In the genomic region with DNA sequence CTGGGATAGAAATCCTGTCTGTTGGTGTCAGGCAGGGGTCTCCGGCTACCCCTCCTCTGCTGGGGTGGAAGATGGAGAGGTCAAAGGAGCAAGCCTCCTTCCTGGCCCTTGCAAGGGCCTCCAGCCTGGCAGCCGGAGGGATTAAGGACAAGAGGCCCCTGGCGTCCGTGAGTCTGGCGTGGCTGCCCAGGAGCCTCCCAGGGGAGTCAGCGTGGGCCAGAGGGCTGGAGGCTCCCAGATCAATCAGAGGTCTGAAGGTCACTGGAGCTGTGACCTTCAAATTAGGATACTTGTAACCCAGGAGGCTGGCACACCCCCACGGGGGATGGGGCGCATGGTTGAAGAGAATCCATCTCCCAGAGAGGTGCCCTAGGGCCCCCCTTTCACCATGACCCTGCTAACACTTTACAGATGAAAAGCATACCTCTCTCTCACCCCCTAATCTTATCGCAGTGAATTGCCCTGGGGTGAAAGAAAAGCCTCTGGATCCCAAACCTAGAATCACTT, we compare ENCODE assay signal across 1 cellular context.
TF ChIP-seq lines count a peak whose summit lies in the region.

No MANE protein-coding gene starts in this region.

TF ChIP-seq in HepG2, 621 proteins besides CTCF, POLR2A, EP300 and RAD21 (continued from another document and continues in another):
- TF ChIP-seq, protein P1, sequence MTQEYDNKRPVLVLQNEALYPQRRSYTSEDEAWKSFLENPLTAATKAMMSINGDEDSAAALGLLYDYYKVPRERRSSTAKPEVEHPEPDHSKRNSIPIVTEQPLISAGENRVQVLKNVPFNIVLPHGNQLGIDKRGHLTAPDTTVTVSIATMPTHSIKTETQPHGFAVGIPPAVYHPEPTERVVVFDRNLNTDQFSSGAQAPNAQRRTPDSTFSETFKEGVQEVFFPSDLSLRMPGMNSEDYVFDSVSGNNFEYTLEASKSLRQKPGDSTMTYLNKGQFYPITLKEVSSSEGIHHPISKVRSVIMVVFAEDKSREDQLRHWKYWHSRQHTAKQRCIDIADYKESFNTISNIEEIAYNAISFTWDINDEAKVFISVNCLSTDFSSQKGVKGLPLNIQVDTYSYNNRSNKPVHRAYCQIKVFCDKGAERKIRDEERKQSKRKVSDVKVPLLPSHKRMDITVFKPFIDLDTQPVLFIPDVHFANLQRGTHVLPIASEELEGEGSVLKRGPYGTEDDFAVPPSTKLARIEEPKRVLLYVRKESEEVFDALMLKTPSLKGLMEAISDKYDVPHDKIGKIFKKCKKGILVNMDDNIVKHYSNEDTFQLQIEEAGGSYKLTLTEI (CRISPR knock-in tag; conservative IDR thresholded peaks at IDR 0.05): no peak
- TF ChIP-seq ERF (CRISPR knock-in tag; IDR thresholded peaks at IDR 0.05) (no peak), PITX1 (CRISPR knock-in tag; IDR thresholded peaks at IDR 0.05) (peak; percentile 96), RFX3 (CRISPR knock-in tag; IDR thresholded peaks at IDR 0.05) (no peak), MEF2D (CRISPR knock-in tag; IDR thresholded peaks at IDR 0.05) (no peak), HDAC2 (CRISPR knock-in tag; IDR thresholded peaks at IDR 0.05) (peak; percentile 80), MTF2 (CRISPR knock-in tag; IDR thresholded peaks at IDR 0.05; ENCODE audit: borderline replicate concordance) (no peak), ZNF224 (CRISPR knock-in tag; IDR thresholded peaks at IDR 0.05) (no peak), PRMT3 (CRISPR knock-in tag; IDR thresholded peaks at IDR 0.05; ENCODE audit: borderline replicate concordance, low read depth) (no peak), NR2C2 (CRISPR knock-in tag; IDR thresholded peaks at IDR 0.05; ENCODE audit: borderline replicate concordance) (0 out of 2 replicates have a peak, but pooled peaks have one; percentile 17), ZNF709 (CRISPR knock-in tag; IDR thresholded peaks at IDR 0.05) (no peak), MTA3 (CRISPR knock-in tag; IDR thresholded peaks at IDR 0.05) (no peak), ZNF451 (CRISPR knock-in tag; IDR thresholded peaks at IDR 0.05) (no peak), RBM39 (IDR thresholded peaks at IDR 0.05; ENCODE audit: low read depth, low read length, poor library complexity, severe bottlenecking) (no peak), TCF7L2 (IDR thresholded peaks at IDR 0.05; ENCODE audit: low read depth, low read length) (no peak), SIX1 (CRISPR knock-in tag; IDR thresholded peaks at IDR 0.05; ENCODE audit: borderline replicate concordance) (peak; percentile 25; the same call in 1 of the 2 replicates), NKX3-1 (CRISPR knock-in tag; IDR thresholded peaks at IDR 0.05) (no peak), NFRKB (IDR thresholded peaks at IDR 0.05) (no peak), MLLT10 (CRISPR knock-in tag; IDR thresholded peaks at IDR 0.05) (no peak), RARA (CRISPR knock-in tag; IDR thresholded peaks at IDR 0.05) (peak; percentile 64; the same call in 1 of the 2 replicates), ZNF138 (CRISPR knock-in tag; IDR thresholded peaks at IDR 0.05; ENCODE audit: low read depth) (no peak), RBFOX2 (IDR thresholded peaks at IDR 0.05; ENCODE audit: low read depth, low read length) (no peak), FOXP1 (IDR thresholded peaks at IDR 0.05) (no peak), FOXP1 (CRISPR knock-in tag; IDR thresholded peaks at IDR 0.05) (no peak), HNRNPUL1 (IDR thresholded peaks at IDR 0.05; ENCODE audit: low read depth, low read length) (no peak), ZBTB7B (CRISPR knock-in tag; IDR thresholded peaks at IDR 0.05) (peak; percentile 56; the same call in 1 of the 2 replicates), SRY (CRISPR knock-in tag; IDR thresholded peaks at IDR 0.05) (no peak), TBX2 (CRISPR knock-in tag; IDR thresholded peaks at IDR 0.05; ENCODE audit: borderline replicate concordance) (peak; percentile 81), ZFX (CRISPR knock-in tag; IDR thresholded peaks at IDR 0.05; ENCODE audit: low read depth) (peak; percentile 13; the same call in 1 of the 2 replicates), NCOA2 (CRISPR knock-in tag; IDR thresholded peaks at IDR 0.05) (peak; percentile 91), ZNF124 (CRISPR knock-in tag; IDR thresholded peaks at IDR 0.05) (no peak), CREM (IDR thresholded peaks at IDR 0.05) (peak; percentile 79; the same call in 1 of the 2 replicates), CREM (CRISPR knock-in tag; IDR thresholded peaks at IDR 0.05) (no peak)
- TF ChIP-seq, protein P2, sequence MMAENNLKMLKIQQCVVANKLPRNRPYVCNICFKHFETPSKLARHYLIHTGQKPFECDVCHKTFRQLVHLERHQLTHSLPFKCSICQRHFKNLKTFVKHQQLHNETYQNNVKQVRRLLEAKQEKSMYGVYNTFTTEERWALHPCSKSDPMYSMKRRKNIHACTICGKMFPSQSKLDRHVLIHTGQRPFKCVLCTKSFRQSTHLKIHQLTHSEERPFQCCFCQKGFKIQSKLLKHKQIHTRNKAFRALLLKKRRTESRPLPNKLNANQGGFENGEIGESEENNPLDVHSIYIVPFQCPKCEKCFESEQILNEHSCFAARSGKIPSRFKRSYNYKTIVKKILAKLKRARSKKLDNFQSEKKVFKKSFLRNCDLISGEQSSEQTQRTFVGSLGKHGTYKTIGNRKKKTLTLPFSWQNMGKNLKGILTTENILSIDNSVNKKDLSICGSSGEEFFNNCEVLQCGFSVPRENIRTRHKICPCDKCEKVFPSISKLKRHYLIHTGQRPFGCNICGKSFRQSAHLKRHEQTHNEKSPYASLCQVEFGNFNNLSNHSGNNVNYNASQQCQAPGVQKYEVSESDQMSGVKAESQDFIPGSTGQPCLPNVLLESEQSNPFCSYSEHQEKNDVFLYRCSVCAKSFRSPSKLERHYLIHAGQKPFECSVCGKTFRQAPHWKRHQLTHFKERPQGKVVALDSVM (CRISPR knock-in tag; IDR thresholded peaks at IDR 0.05): peak; percentile 82
- TF ChIP-seq, protein P3, sequence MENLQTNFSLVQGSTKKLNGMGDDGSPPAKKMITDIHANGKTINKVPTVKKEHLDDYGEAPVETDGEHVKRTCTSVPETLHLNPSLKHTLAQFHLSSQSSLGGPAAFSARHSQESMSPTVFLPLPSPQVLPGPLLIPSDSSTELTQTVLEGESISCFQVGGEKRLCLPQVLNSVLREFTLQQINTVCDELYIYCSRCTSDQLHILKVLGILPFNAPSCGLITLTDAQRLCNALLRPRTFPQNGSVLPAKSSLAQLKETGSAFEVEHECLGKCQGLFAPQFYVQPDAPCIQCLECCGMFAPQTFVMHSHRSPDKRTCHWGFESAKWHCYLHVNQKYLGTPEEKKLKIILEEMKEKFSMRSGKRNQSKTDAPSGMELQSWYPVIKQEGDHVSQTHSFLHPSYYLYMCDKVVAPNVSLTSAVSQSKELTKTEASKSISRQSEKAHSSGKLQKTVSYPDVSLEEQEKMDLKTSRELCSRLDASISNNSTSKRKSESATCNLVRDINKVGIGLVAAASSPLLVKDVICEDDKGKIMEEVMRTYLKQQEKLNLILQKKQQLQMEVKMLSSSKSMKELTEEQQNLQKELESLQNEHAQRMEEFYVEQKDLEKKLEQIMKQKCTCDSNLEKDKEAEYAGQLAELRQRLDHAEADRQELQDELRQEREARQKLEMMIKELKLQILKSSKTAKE (CRISPR knock-in tag; IDR thresholded peaks at IDR 0.05; ENCODE audit: borderline replicate concordance): peak; percentile 48; the same call in 1 of the 2 replicates
- TF ChIP-seq, protein P4, sequence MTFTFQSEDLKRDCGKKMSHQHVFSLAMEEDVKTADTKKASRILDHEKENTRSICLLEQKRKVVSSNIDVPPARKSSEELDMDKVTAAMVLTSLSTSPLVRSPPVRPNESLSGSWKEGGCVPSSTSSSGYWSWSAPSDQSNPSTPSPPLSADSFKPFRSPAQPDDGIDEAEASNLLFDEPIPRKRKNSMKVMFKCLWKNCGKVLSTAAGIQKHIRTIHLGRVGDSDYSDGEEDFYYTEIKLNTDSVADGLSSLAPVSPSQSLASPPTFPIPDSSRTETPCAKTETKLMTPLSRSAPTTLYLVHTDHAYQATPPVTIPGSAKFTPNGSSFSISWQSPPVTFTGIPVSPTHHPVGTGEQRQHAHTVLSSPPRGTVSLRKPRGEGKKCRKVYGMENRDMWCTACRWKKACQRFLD (CRISPR knock-in tag; IDR thresholded peaks at IDR 0.05; ENCODE audit: borderline replicate concordance): no peak
- TF ChIP-seq, protein P5, sequence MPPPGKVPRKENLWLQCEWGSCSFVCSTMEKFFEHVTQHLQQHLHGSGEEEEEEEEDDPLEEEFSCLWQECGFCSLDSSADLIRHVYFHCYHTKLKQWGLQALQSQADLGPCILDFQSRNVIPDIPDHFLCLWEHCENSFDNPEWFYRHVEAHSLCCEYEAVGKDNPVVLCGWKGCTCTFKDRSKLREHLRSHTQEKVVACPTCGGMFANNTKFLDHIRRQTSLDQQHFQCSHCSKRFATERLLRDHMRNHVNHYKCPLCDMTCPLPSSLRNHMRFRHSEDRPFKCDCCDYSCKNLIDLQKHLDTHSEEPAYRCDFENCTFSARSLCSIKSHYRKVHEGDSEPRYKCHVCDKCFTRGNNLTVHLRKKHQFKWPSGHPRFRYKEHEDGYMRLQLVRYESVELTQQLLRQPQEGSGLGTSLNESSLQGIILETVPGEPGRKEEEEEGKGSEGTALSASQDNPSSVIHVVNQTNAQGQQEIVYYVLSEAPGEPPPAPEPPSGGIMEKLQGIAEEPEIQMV (CRISPR knock-in tag; IDR thresholded peaks at IDR 0.05; ENCODE audit: low read depth): no peak
- TF ChIP-seq, protein P6, sequence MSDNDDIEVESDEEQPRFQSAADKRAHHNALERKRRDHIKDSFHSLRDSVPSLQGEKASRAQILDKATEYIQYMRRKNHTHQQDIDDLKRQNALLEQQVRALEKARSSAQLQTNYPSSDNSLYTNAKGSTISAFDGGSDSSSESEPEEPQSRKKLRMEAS (IDR thresholded peaks at IDR 0.05): 0 out of 2 replicates have a peak, but pooled peaks have one; percentile 45
- TF ChIP-seq, protein P7, sequence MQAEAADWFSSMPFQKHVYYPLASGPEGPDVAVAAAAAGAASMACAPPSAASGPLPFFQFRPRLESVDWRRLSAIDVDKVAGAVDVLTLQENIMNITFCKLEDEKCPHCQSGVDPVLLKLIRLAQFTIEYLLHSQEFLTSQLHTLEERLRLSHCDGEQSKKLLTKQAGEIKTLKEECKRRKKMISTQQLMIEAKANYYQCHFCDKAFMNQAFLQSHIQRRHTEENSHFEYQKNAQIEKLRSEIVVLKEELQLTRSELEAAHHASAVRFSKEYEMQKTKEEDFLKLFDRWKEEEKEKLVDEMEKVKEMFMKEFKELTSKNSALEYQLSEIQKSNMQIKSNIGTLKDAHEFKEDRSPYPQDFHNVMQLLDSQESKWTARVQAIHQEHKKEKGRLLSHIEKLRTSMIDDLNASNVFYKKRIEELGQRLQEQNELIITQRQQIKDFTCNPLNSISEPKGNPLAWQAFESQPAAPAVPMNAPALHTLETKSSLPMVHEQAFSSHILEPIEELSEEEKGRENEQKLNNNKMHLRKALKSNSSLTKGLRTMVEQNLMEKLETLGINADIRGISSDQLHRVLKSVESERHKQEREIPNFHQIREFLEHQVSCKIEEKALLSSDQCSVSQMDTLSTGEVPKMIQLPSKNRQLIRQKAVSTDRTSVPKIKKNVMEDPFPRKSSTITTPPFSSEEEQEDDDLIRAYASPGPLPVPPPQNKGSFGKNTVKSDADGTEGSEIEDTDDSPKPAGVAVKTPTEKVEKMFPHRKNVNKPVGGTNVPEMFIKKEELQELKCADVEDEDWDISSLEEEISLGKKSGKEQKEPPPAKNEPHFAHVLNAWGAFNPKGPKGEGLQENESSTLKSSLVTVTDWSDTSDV (CRISPR knock-in tag; IDR thresholded peaks at IDR 0.05): no peak
- TF ChIP-seq, protein P8, sequence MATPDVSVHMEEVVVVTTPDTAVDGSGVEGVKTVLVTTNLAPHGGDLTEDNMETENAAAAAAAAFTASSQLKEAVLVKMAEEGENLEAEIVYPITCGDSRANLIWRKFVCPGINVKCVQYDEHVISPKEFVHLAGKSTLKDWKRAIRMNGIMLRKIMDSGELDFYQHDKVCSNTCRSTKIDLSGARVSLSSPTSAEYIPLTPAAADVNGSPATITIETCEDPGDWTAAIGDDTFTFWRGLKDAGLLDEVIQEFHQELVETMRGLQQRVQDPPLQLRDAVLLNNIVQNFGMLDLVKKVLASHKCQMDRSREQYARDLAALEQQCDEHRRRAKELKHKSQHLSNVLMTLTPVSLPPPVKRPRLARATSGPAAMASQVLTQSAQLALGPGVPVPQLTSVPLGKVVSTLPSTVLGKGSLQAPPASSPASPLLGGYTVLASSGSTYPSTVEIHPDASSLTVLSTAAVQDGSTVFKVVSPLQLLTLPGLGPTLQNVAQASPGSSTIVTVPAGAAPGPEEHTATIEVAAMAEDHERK (CRISPR knock-in tag; IDR thresholded peaks at IDR 0.05; ENCODE audit: low read depth): no peak
- TF ChIP-seq, protein P9, sequence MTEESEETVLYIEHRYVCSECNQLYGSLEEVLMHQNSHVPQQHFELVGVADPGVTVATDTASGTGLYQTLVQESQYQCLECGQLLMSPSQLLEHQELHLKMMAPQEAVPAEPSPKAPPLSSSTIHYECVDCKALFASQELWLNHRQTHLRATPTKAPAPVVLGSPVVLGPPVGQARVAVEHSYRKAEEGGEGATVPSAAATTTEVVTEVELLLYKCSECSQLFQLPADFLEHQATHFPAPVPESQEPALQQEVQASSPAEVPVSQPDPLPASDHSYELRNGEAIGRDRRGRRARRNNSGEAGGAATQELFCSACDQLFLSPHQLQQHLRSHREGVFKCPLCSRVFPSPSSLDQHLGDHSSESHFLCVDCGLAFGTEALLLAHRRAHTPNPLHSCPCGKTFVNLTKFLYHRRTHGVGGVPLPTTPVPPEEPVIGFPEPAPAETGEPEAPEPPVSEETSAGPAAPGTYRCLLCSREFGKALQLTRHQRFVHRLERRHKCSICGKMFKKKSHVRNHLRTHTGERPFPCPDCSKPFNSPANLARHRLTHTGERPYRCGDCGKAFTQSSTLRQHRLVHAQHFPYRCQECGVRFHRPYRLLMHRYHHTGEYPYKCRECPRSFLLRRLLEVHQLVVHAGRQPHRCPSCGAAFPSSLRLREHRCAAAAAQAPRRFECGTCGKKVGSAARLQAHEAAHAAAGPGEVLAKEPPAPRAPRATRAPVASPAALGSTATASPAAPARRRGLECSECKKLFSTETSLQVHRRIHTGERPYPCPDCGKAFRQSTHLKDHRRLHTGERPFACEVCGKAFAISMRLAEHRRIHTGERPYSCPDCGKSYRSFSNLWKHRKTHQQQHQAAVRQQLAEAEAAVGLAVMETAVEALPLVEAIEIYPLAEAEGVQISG (CRISPR knock-in tag; IDR thresholded peaks at IDR 0.05): no peak
- TF ChIP-seq, protein P10, sequence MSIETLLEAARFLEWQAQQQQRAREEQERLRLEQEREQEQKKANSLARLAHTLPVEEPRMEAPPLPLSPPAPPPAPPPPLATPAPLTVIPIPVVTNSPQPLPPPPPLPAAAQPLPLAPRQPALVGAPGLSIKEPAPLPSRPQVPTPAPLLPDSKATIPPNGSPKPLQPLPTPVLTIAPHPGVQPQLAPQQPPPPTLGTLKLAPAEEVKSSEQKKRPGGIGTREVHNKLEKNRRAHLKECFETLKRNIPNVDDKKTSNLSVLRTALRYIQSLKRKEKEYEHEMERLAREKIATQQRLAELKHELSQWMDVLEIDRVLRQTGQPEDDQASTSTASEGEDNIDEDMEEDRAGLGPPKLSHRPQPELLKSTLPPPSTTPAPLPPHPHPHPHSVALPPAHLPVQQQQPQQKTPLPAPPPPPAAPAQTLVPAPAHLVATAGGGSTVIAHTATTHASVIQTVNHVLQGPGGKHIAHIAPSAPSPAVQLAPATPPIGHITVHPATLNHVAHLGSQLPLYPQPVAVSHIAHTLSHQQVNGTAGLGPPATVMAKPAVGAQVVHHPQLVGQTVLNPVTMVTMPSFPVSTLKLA (IDR thresholded peaks at IDR 0.05): no peak
